In the genomic region with DNA sequence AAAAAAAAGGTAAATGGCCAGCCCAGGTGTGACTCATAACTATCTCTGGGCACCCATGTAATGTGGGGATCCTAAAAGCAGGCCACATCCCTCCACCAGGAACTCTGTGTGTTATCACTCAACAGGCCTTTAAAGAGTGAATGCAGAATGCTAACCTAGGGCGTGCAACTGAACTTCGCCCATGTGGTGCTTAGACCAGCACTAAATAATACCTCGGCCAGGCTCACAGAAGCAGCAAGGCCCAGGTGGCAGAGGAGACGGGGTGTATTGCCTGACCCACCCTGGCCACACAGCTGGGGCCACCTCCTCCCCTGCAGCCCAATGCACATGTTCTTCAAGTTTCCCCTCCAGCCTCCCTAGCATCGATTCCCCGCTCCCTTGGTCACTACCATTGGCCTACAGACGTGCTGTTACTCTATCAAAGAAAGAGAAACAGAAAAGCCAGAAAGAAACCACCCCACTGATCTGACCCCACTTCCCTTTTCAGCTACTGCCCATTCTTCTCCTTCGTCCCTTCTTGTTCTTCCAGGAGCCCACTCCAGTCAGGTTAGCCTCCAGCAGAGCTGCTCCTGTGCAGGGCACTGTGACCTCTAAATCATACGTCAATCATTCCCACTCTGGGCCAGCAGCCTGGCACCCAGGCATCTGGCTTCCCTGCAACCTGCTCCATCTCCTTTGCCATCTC, we compare ENCODE assay signal across 28 cellular contexts. TPM values are rescaled to one million over a fixed set of nuclear protein-coding genes. Genes with fewer than 3 reads are reported as not detected.
A peak's percentile ranks its signal among the peaks of the same experiment; 100 is the strongest.
DNase-seq lines count a peak whose midpoint lies in the region; ATAC-seq and TF ChIP-seq lines count a peak whose summit lies in the region.
"Had no signal": no experiment of that assay in that cellular context is flagged by ENCODE, and none has a peak within 500 bp of the region (broad histone marks: within the 10 kb centered on the region; RNA-seq: fewer than 3 reads in every experiment).

No MANE protein-coding gene starts in this region.

- peaks cover 82% of the 10 kb centered on the region for H3K4me1 Mint-ChIP-seq in T-helper 2 cell treated with Interferon-gamma antibody and Interleukin-4, amounts not matched to agents 5 μg/mL and 100 μg/mL, for 36 hours (ENCODE audit: low read depth)
- peaks cover 15 to 70% (median 38%) of the 10 kb centered on the region in 4 donors for H3K4me1 Mint-ChIP-seq in CD4-positive, CD25-positive, alpha-beta regulatory T cell
- peaks cover 71% of the 10 kb centered on the region for H3K4me1 Mint-ChIP-seq in T-helper 17 cell
- H3K4me1 Mint-ChIP-seq in naive thymus-derived CD8-positive, alpha-beta T cell: peaks cover 39 to 88% (median 76%) of the 10 kb centered on the region in 4 donors
- H3K4me1 Mint-ChIP-seq: mesothelial cell of epicardium had no signal

- DNase-seq in T-helper 2 cell treated with Interferon-gamma antibody and Interleukin-4, amounts not matched to agents 5 μg/mL and 100 μg/mL, for 36 hours (ENCODE audit: low spot score): no peak
- DNase-seq in T-helper 2 cell (no peak), T-helper 17 cell (no peak), OCI-LY7 (ENCODE audit: low spot score) (no peak), KG1 (lab: John Stamatoyannopoulos, UW) (no peak)
- no peak for DNase-seq in CD4-positive, CD25-positive, alpha-beta regulatory T cell
- DNase-seq in naive thymus-derived CD8-positive, alpha-beta T cell: no peak
- DNase-seq in stimulated activated CD4-positive, alpha-beta T cell treated with anti-CD3 and anti-CD28 coated beads, Interleukin-4, amount 100 ng/mL, for 1 hour: no peak
- DNase-seq: 8988T; activated CD4-positive, alpha-beta T cell treated with anti-CD3 and anti-CD28 coated beads for 1 hour; activated naive CD4-positive, alpha-beta T cell treated with anti-CD3 and anti-CD28 coated beads for 36 hours; cerebellar nuclear complex; foreskin keratinocyte; GM23248; HFFc6; immature natural killer cell; Kasumi-1; left ventricle myocardium inferior; NCI-H1930; NCI-H2227 treated with DMSO at 0.1 percent for 48 hours; NCI-H774; stimulated activated CD4-positive, alpha-beta T cell treated with anti-CD3 and anti-CD28 coated beads, Interleukin-2, amount 100 ng/mL, for 24 hours; stimulated activated naive CD4-positive, alpha-beta T cell treated with Interleukin-2 at 50 U/mL for 16 hours had no signal

- H3K27me3 Mint-ChIP-seq in T-helper 2 cell treated with Interferon-gamma antibody and Interleukin-4, amounts not matched to agents 5 μg/mL and 100 μg/mL, for 36 hours (ENCODE audit: low read depth): no peaks in the 10 kb centered on the region
- H3K27me3 Mint-ChIP-seq in CD4-positive, CD25-positive, alpha-beta regulatory T cell: no peaks in the 10 kb centered on the region
- H3K27me3 Mint-ChIP-seq in T-helper 17 cell: no peaks in the 10 kb centered on the region
- peaks cover 0 to 1% (median 0%) of the 10 kb centered on the region in 5 donors for H3K27me3 Mint-ChIP-seq in naive thymus-derived CD8-positive, alpha-beta T cell

- H3K36me3 ChIP-seq in CD4-positive, CD25-positive, alpha-beta regulatory T cell (ENCODE audit: control insufficient read depth, insufficient read depth, low read length): no peaks in the 10 kb centered on the region
- no peaks in the 10 kb centered on the region for H3K36me3 ChIP-seq in OCI-LY7 (ENCODE audit: insufficient read depth, low read length)
- H3K36me3 ChIP-seq: left ventricle myocardium inferior, tibial artery had no signal

- POLR2A ChIA-PET in naive thymus-derived CD8-positive, alpha-beta T cell (lab: Charles Lee): interaction anchor here (1.3 to 2.6 kb wide), 2 partner anchors 107 to 149 kb away, joined by 4 to 26 read pairs; a partner anchor contains a TSS
- POLR2A ChIA-PET in OCI-LY7 (lab: Charles Lee): no interaction called here

- no peak overlapping the region for H3K4me3 ChIP-seq in CD4-positive, CD25-positive, alpha-beta regulatory T cell (ENCODE audit: low read depth, low read length)
- H3K4me3 ChIP-seq in OCI-LY7 (ENCODE audit: low read depth, low read length, poor library complexity, severe bottlenecking): no peak overlapping the region
- H3K4me3 ChIP-seq: GM23248, left ventricle myocardium inferior, tibial artery had no signal

- H3K27me3 ChIP-seq in CD4-positive, CD25-positive, alpha-beta regulatory T cell (ENCODE audit: control insufficient read depth, insufficient read depth, low read length): no peaks in the 10 kb centered on the region

- no peak for ATAC-seq in CD4-positive, CD25-positive, alpha-beta regulatory T cell (ENCODE audit: low read depth in 2 of 2)
- ATAC-seq in T-helper 17 cell: no peak
- no peak for ATAC-seq in naive thymus-derived CD8-positive, alpha-beta T cell
- ATAC-seq: foreskin keratinocyte had no signal

- H3K4me1 ChIP-seq in CD4-positive, CD25-positive, alpha-beta regulatory T cell (ENCODE audit: control insufficient read depth, insufficient read depth, low read length, poor library complexity, severe bottlenecking): peaks cover 47% of the 10 kb centered on the region
- peaks cover 24% of the 10 kb centered on the region for H3K4me1 ChIP-seq in OCI-LY7 (ENCODE audit: insufficient read depth, low read length, poor library complexity, severe bottlenecking)

- CTCF ChIA-PET in OCI-LY7 (lab: Charles Lee; ENCODE audit: unreplicated experiment): no interaction called here

- no peaks in the 10 kb centered on the region for H3K9me3 Mint-ChIP-seq in T-helper 2 cell treated with Interferon-gamma antibody and Interleukin-4, amounts not matched to agents 5 μg/mL and 100 μg/mL, for 36 hours
- no peaks in the 10 kb centered on the region for H3K9me3 Mint-ChIP-seq in CD4-positive, CD25-positive, alpha-beta regulatory T cell
- no peaks in the 10 kb centered on the region for H3K9me3 Mint-ChIP-seq in naive thymus-derived CD8-positive, alpha-beta T cell
- H3K9me3 Mint-ChIP-seq: activated naive CD4-positive, alpha-beta T cell treated with anti-CD3 and anti-CD28 coated beads for 36 hours; HFFc6; immature natural killer cell; mesothelial cell of epicardium; nephron had no signal

- no peaks in the 10 kb centered on the region for H3K9me3 ChIP-seq in CD4-positive, CD25-positive, alpha-beta regulatory T cell (ENCODE audit: control insufficient read depth in 2 of 2, low read length in 2 of 2)
- H3K9me3 ChIP-seq in T-helper 17 cell (ENCODE audit: control insufficient read depth, low read length, poor library complexity, severe bottlenecking) (no peaks in the 10 kb centered on the region), OCI-LY7 (ENCODE audit: low read length) (no peaks in the 10 kb centered on the region)
- H3K9me3 ChIP-seq: left ventricle myocardium inferior, tibial artery had no signal

- H3K9me2 ChIP-seq in OCI-LY7 (ENCODE audit: insufficient read depth, low read length): no peaks in the 10 kb centered on the region

- no peak overlapping the region for H3K4me2 ChIP-seq in OCI-LY7 (ENCODE audit: low read length)

- no peak for TF ChIP-seq CTCF in OCI-LY7 (conservative IDR thresholded peaks at IDR 0.05; ENCODE audit: low read length)

- intact Hi-C loops in OCI-LY7 (cut with micrococcal nuclease; ENCODE audit: unreplicated experiment): loop anchor here (5.0 kb wide), 1 partner anchor 148 kb away; a partner anchor contains a TSS

- no TSS peak for BruUV-seq in OCI-LY7 (replicated peaks; lab: Mats Ljungman, UMichigan)

- H3K36me3 Mint-ChIP-seq in T-helper 2 cell treated with Interferon-gamma antibody and Interleukin-4, amounts not matched to agents 5 μg/mL and 100 μg/mL, for 36 hours (ENCODE audit: low read depth): no peaks in the 10 kb centered on the region
- H3K36me3 Mint-ChIP-seq in CD4-positive, CD25-positive, alpha-beta regulatory T cell: no peaks in the 10 kb centered on the region
- no peaks in the 10 kb centered on the region for H3K36me3 Mint-ChIP-seq in T-helper 17 cell (ENCODE audit: low read depth)
- H3K36me3 Mint-ChIP-seq in naive thymus-derived CD8-positive, alpha-beta T cell: no peaks in the 10 kb centered on the region
- H3K36me3 Mint-ChIP-seq: immature natural killer cell, mesothelial cell of epicardium had no signal

- peak overlapping the region; percentile 78 for H3K4me3 Mint-ChIP-seq in T-helper 2 cell treated with Interferon-gamma antibody and Interleukin-4, amounts not matched to agents 5 μg/mL and 100 μg/mL, for 36 hours
- peak overlapping the region in 2 of 4 donors; percentile 33 to 42 for H3K4me3 Mint-ChIP-seq in CD4-positive, CD25-positive, alpha-beta regulatory T cell
- H3K4me3 Mint-ChIP-seq in T-helper 17 cell: no peak overlapping the region
- H3K4me3 Mint-ChIP-seq in naive thymus-derived CD8-positive, alpha-beta T cell: peak overlapping the region in 9 of 10 donors; percentile 18 to 79 (median 46)
- H3K4me3 Mint-ChIP-seq: activated naive CD4-positive, alpha-beta T cell treated with anti-CD3 and anti-CD28 coated beads for 36 hours; HFFc6; immature natural killer cell; mesothelial cell of epicardium; nephron had no signal

- no peaks in the 10 kb centered on the region for H4K20me1 ChIP-seq in OCI-LY7 (ENCODE audit: insufficient read depth, low read length)

- peak overlapping the region; percentile 85 for H3K27ac ChIP-seq in CD4-positive, CD25-positive, alpha-beta regulatory T cell (ENCODE audit: insufficient read depth, low read length, poor library complexity, severe bottlenecking)
- no peak overlapping the region for H3K27ac ChIP-seq in OCI-LY7 (ENCODE audit: low read depth, low read length, poor library complexity, severe bottlenecking)
- H3K27ac ChIP-seq: foreskin keratinocyte, GM23248, left ventricle myocardium inferior, tibial artery had no signal

- no peak overlapping the region for H2AFZ ChIP-seq in OCI-LY7 (ENCODE audit: low read length)
- H2AFZ ChIP-seq: GM23248 had no signal

- H3K27ac Mint-ChIP-seq in T-helper 2 cell treated with Interferon-gamma antibody and Interleukin-4, amounts not matched to agents 5 μg/mL and 100 μg/mL, for 36 hours: peak overlapping the region; percentile 97
- H3K27ac Mint-ChIP-seq in CD4-positive, CD25-positive, alpha-beta regulatory T cell: peak overlapping the region; percentile 95 to 99 (median 98)
- H3K27ac Mint-ChIP-seq in T-helper 17 cell: peak overlapping the region; percentile 98
- H3K27ac Mint-ChIP-seq in naive thymus-derived CD8-positive, alpha-beta T cell: peak overlapping the region; percentile 10 to 98 (median 96)
- H3K27ac Mint-ChIP-seq: activated naive CD4-positive, alpha-beta T cell treated with anti-CD3 and anti-CD28 coated beads for 36 hours; HFFc6; immature natural killer cell; mesothelial cell of epicardium; nephron; progenitor cell of endocrine pancreas had no signal

- no peaks in the 10 kb centered on the region for H3K79me2 ChIP-seq in OCI-LY7 (ENCODE audit: insufficient read depth, low read depth, low read length)

RNA-seq across cellular contexts. Expression of a gene that starts 22.0 kb away (rescaled TPM):
- total RNA-seq in CD4-positive, CD25-positive, alpha-beta regulatory T cell: not detected
- polyA plus RNA-seq in CD4-positive, CD25-positive, alpha-beta regulatory T cell: under 1 TPM in 2 of 4 donors, not detected in 2; 0.06 to 0.59 TPM
- not detected for total RNA-seq in T-helper 17 cell
- 1 to 10 TPM; 2.3 to 3.7 TPM for total RNA-seq in naive thymus-derived CD8-positive, alpha-beta T cell
- polyA plus RNA-seq in naive thymus-derived CD8-positive, alpha-beta T cell: 1 to 10 TPM in 2 of 3 donors, under 1 TPM in 1; 0.66 to 1.3 (median 1.1) TPM
- not detected in 2 replicates for total RNA-seq in OCI-LY7 (2014; rRNA removed; shearing (Covaris generic))
- not detected in 2 replicates for total RNA-seq in OCI-LY7 (2022)
- total RNA-seq: foreskin keratinocyte, GM23248, HFFc6, HT1080, progenitor cell of endocrine pancreas had no signal
- polyA plus RNA-seq: foreskin keratinocyte had no signal
